In the genomic region with DNA sequence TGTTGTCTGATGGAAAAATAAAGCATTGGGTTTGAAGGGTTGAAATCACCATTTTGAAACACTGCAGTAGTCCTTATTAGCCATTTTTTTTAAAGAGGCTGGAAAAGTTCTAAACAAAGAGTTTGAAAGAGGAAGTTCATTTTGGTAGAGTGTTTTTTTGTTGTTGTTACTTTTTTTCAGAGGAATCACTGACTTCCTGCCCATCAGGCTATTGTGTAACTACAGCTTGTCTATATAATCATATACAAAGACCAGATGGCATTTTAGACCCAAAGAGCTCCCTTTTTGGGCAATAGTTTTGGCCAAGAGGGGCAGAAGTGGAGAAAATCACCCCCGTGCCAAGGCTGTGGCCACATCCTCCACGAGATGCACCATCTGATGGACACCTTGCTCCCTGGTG, we compare ENCODE assay signal across 26 cellular contexts.
DNase-seq lines count a peak whose midpoint lies in the region; ATAC-seq, FAIRE-seq and TF ChIP-seq lines count a peak whose summit lies in the region.
"Had no signal": no experiment of that assay in that cellular context is flagged by ENCODE, and none has a peak within 500 bp of the region (broad histone marks: within the 10 kb centered on the region; RNA-seq: fewer than 3 reads in every experiment).

No MANE protein-coding gene starts in this region.

- no peak for TF ChIP-seq CTCF in neutrophil (IDR thresholded peaks at IDR 0.05)
- no peak for TF ChIP-seq CTCF in foreskin keratinocyte (conservative IDR thresholded peaks at IDR 0.05)

- no peaks in the 10 kb centered on the region for H3K27me3 ChIP-seq in neutrophil
- H3K27me3 ChIP-seq in foreskin keratinocyte = no peaks in the 10 kb centered on the region
- H3K27me3 ChIP-seq: adrenal gland, BLaER1, brain microvascular endothelial cell, heart right ventricle, right lobe of liver, spleen, tibial artery, vagina had no signal

- H3K9me3 ChIP-seq in neutrophil = no peaks in the 10 kb centered on the region
- H3K9me3 ChIP-seq: adrenal gland, BLaER1, heart right ventricle, prostate gland, right lobe of liver, spleen, tibial artery, vagina had no signal

- peak; percentile 67 for FAIRE-seq in GM18507 (lab: Jason Lieb, UNC)
- FAIRE-seq: kidney had no signal

- H3K27ac ChIP-seq in neutrophil (peak overlapping the region; percentile 82), foreskin keratinocyte (no peak overlapping the region)
- H3K27ac ChIP-seq: adrenal gland, BLaER1, brain microvascular endothelial cell, heart right ventricle, prostate gland, right lobe of liver, tibial artery, vagina had no signal

- DNase-seq in GM18507 (ENCODE audit: extremely low spot score, insufficient read length, low read depth) (no peak), MV-4-11 (lab: John Stamatoyannopoulos, UW) (peak; percentile 85), amniotic epithelial cell (ENCODE audit: low read depth) (peak; percentile 7), cortex of kidney (lab: John Stamatoyannopoulos, UW) (no peak), NCI-H526 treated with DMSO at 0.1 percent for 48 hours (lab: John Stamatoyannopoulos, UW) (no peak), foreskin keratinocyte (no peak), mesenteric fat pad (ENCODE audit: low spot score) (no peak)
- DNase-seq: activated CD4-positive, alpha-beta T cell treated with anti-CD3 and anti-CD28 coated beads for 1 hour; activated naive CD4-positive, alpha-beta T cell treated with Interleukin-2 at 50 U/mL for 16 hours; adrenal gland; brain microvascular endothelial cell; heart right ventricle; kidney; NCI-H1048; PC-3; right lobe of liver; Right ventricle myocardium superior; spleen; stimulated activated CD4-positive, alpha-beta T cell treated with anti-CD3 and anti-CD28 coated beads, Interleukin-2, amount 100 ng/mL, for 24 hours; tibial artery had no signal

- H3K4me3 ChIP-seq in neutrophil (ENCODE audit: low read depth in 1 of 2, low read length in 1 of 2) = peak overlapping the region in 1 of 2 experiments; percentile 3
- H3K4me3 ChIP-seq: adrenal gland, BLaER1, heart right ventricle, prostate gland, right lobe of liver, spleen, tibial artery, vagina had no signal

- no peaks in the 10 kb centered on the region for H3K36me3 ChIP-seq in neutrophil
- H3K36me3 ChIP-seq: adrenal gland, BLaER1, brain microvascular endothelial cell, heart right ventricle, prostate gland, right lobe of liver, spleen, tibial artery, vagina had no signal

- no peak for ATAC-seq in foreskin keratinocyte
- ATAC-seq: HCT116, heart right ventricle, PC-3, right lobe of liver, SK-N-SH treated with all-trans-retinoic acid at 6 μM for 48 hours had no signal

- H3K4me1 ChIP-seq in neutrophil (ENCODE audit: control insufficient read depth in 1 of 2, insufficient read depth in 1 of 2, low read depth in 1 of 2, low read length in 1 of 2) (peaks cover 0 to 72% of the 10 kb centered on the region in 2 experiments), foreskin keratinocyte (peaks cover 15% of the 10 kb centered on the region)
- H3K4me1 ChIP-seq: adrenal gland, BLaER1, prostate gland, right lobe of liver, tibial artery, vagina had no signal

Comparison
In these comparisons a context has a peak if more than half of its experiments do, and no peak if none do; other contexts are left out.
1. DNase-seq: peak in MV-4-11 (single experiment) and amniotic epithelial cell (single experiment); none in GM18507 (single experiment), cortex of kidney (single experiment), NCI-H526 treated with DMSO at 0.1 percent for 48 hours (single experiment), foreskin keratinocyte (0 of 2) and mesenteric fat pad (single experiment).